Comparison of ENCODE assay signal across 1 cellular context in genomic region chr9:130382086-130382485, GRCh38.
TF ChIP-seq lines count a peak whose summit lies in the region.

No MANE protein-coding gene starts in this region.

TF ChIP-seq in GM23338, 12 proteins besides CTCF, POLR2A, EP300 and RAD21 (continued from another document):
- TF ChIP-seq, protein P1, sequence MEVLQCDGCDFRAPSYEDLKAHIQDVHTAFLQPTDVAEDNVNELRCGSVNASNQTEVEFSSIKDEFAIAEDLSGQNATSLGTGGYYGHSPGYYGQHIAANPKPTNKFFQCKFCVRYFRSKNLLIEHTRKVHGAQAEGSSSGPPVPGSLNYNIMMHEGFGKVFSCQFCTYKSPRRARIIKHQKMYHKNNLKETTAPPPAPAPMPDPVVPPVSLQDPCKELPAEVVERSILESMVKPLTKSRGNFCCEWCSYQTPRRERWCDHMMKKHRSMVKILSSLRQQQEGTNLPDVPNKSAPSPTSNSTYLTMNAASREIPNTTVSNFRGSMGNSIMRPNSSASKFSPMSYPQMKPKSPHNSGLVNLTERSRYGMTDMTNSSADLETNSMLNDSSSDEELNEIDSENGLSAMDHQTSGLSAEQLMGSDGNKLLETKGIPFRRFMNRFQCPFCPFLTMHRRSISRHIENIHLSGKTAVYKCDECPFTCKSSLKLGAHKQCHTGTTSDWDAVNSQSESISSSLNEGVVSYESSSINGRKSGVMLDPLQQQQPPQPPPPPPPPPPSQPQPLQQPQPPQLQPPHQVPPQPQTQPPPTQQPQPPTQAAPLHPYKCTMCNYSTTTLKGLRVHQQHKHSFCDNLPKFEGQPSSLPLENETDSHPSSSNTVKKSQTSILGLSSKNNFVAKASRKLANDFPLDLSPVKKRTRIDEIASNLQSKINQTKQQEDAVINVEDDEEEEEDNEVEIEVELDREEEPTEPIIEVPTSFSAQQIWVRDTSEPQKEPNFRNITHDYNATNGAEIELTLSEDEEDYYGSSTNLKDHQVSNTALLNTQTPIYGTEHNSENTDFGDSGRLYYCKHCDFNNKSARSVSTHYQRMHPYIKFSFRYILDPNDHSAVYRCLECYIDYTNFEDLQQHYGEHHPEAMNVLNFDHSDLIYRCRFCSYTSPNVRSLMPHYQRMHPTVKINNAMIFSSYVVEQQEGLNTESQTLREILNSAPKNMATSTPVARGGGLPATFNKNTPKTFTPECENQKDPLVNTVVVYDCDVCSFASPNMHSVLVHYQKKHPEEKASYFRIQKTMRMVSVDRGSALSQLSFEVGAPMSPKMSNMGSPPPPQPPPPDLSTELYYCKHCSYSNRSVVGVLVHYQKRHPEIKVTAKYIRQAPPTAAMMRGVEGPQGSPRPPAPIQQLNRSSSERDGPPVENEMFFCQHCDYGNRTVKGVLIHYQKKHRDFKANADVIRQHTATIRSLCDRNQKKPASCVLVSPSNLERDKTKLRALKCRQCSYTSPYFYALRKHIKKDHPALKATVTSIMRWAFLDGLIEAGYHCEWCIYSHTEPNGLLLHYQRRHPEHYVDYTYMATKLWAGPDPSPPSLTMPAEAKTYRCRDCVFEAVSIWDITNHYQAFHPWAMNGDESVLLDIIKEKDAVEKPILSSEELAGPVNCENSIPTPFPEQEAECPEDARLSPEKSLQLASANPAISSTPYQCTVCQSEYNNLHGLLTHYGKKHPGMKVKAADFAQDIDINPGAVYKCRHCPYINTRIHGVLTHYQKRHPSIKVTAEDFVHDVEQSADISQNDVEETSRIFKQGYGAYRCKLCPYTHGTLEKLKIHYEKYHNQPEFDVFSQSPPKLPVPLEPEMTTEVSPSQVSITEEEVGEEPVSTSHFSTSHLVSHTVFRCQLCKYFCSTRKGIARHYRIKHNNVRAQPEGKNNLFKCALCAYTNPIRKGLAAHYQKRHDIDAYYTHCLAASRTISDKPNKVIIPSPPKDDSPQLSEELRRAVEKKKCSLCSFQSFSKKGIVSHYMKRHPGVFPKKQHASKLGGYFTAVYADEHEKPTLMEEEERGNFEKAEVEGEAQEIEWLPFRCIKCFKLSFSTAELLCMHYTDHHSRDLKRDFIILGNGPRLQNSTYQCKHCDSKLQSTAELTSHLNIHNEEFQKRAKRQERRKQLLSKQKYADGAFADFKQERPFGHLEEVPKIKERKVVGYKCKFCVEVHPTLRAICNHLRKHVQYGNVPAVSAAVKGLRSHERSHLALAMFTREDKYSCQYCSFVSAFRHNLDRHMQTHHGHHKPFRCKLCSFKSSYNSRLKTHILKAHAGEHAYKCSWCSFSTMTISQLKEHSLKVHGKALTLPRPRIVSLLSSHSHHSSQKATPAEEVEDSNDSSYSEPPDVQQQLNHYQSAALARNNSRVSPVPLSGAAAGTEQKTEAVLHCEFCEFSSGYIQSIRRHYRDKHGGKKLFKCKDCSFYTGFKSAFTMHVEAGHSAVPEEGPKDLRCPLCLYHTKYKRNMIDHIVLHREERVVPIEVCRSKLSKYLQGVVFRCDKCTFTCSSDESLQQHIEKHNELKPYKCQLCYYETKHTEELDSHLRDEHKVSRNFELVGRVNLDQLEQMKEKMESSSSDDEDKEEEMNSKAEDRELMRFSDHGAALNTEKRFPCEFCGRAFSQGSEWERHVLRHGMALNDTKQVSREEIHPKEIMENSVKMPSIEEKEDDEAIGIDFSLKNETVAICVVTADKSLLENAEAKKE (CRISPR knock-in tag; IDR thresholded peaks at IDR 0.05): no peak
- no peak for TF ChIP-seq EZH2phosphoT487 (IDR thresholded peaks at IDR 0.05; ENCODE audit: unreplicated experiment)
- no peak for TF ChIP-seq NANOG (IDR thresholded peaks at IDR 0.05; ENCODE audit: borderline replicate concordance)
- TF ChIP-seq EZH2 (IDR thresholded peaks at IDR 0.05; ENCODE audit: low read depth, unreplicated experiment): no peak
- no peak for TF ChIP-seq ETS1 (IDR thresholded peaks at IDR 0.05)
- no peak for TF ChIP-seq JUNB (IDR thresholded peaks at IDR 0.05; ENCODE audit: unreplicated experiment)
- TF ChIP-seq STAT1 (IDR thresholded peaks at IDR 0.05; ENCODE audit: unreplicated experiment): no peak
- TF ChIP-seq ZNF331 (CRISPR knock-in tag; IDR thresholded peaks at IDR 0.05; ENCODE audit: low read depth): no peak
- no peak for TF ChIP-seq CREB1 (CRISPR knock-in tag; IDR thresholded peaks at IDR 0.05; ENCODE audit: low read depth)
- TF ChIP-seq ZNF114 (CRISPR knock-in tag; IDR thresholded peaks at IDR 0.05): no peak
